11 cellular contexts compared by ENCODE assay signal in the genomic region with DNA sequence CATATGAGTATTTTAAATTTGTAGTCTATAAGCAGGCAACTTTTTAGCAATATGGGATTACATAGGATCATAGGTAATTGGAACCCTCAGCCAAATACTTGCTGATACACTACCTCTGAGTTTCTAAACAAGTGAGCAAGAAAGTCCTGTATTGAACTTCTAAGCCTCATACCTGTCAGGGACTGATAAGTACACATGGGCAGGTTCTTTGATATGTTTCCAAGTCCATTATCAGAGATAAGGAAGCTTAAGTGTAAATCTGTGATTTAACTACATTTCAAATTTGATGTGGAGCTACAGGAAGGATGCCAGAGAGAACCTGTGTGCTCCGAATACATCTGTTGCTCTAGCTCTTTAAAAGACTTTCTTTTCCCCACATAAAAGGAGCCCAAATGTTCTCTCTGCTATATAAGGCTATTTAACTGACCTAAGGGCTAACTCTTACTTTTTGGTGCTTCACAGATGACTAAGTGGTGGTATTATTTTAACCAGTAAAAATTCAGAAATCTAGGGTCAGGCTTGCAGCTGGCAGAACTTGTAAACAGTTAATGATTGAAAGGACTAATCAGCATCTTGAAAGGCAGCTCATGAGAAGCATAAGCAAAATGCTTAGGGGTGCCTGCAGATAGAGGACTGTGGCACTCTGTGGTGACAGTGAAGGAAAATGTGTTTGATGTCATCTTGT.
DNase-seq lines count a peak whose midpoint lies in the region; ATAC-seq and TF ChIP-seq lines count a peak whose summit lies in the region.
"Had no signal": no experiment of that assay in that cellular context is flagged by ENCODE, and none has a peak within 500 bp of the region (broad histone marks: within the 10 kb centered on the region; RNA-seq: fewer than 3 reads in every experiment).

No MANE protein-coding gene starts in this region.

- TF ChIP-seq CTCF in CD8-positive, alpha-beta T cell (IDR thresholded peaks at IDR 0.05): no peak
- no peak for TF ChIP-seq CTCF in tibial nerve (IDR thresholded peaks at IDR 0.05)
- no peak for TF ChIP-seq CTCF in activated CD8-positive, alpha-beta T cell treated with anti-CD3 and anti-CD28 coated beads for 36 hours (IDR thresholded peaks at IDR 0.05)

- no peak overlapping the region for H3K4me3 Mint-ChIP-seq in CD8-positive, alpha-beta T cell
- H3K4me3 Mint-ChIP-seq in activated CD8-positive, alpha-beta T cell treated with anti-CD3 and anti-CD28 coated beads for 36 hours: no peak overlapping the region

- TF ChIP-seq EP300 in tibial nerve (IDR thresholded peaks at IDR 0.05): no peak

- H3K9me3 ChIP-seq in CD8-positive, alpha-beta T cell (ENCODE audit: low read length): no peaks in the 10 kb centered on the region
- no peaks in the 10 kb centered on the region for H3K9me3 ChIP-seq in tibial nerve

- ATAC-seq in GM19372 (IDR thresholded peaks at IDR 0.05; ENCODE audit: low read depth, unreplicated experiment) (peak; percentile 92), HG02870 (IDR thresholded peaks at IDR 0.05; ENCODE audit: unreplicated experiment) (peak; percentile 85)
- ATAC-seq in CD8-positive, alpha-beta T cell: no peak
- no peak for ATAC-seq in activated CD8-positive, alpha-beta T cell treated with anti-CD3 and anti-CD28 coated beads for 36 hours
- ATAC-seq: Panc1 had no signal

- CTCF ChIA-PET in CD8-positive, alpha-beta T cell (lab: Charles Lee): interaction anchor here (1.2 kb wide), 1 partner anchor 17 kb away, joined by 3 read pairs; no protein-coding TSS in a partner anchor
- CTCF ChIA-PET in activated CD8-positive, alpha-beta T cell treated with anti-CD3 and anti-CD28 coated beads for 36 hours (lab: Charles Lee): interaction anchor here (0.7 to 1.1 kb wide), 2 partner anchors 12 to 14 kb away, joined by 3 read pairs; no protein-coding TSS in a partner anchor

- no peaks in the 10 kb centered on the region for H3K9me3 Mint-ChIP-seq in CD8-positive, alpha-beta T cell
- H3K9me3 Mint-ChIP-seq in activated CD8-positive, alpha-beta T cell treated with anti-CD3 and anti-CD28 coated beads for 36 hours: no peaks in the 10 kb centered on the region

- TF ChIP-seq POLR2A in tibial nerve (IDR thresholded peaks at IDR 0.05): no peak

- intact Hi-C loops in CD8-positive, alpha-beta T cell (cut with DNase I, micrococcal nuclease): no loop called here
- intact Hi-C loops in activated CD8-positive, alpha-beta T cell treated with anti-CD3 and anti-CD28 coated beads for 36 hours (cut with micrococcal nuclease): no loop called here

- no peak overlapping the region for H3K27ac Mint-ChIP-seq in CD8-positive, alpha-beta T cell
- no peak overlapping the region for H3K27ac Mint-ChIP-seq in activated CD8-positive, alpha-beta T cell treated with anti-CD3 and anti-CD28 coated beads for 36 hours

- in situ Hi-C loops in ACHN (cut with HindIII; ENCODE audit: low pct_ligation_motif_present, low pct_unique_long_range_greater_than_20kb, low sequenced_read_pairs): no loop called here

- H3K36me3 Mint-ChIP-seq in CD8-positive, alpha-beta T cell: peaks cover 48% of the 10 kb centered on the region
- peaks cover 3% of the 10 kb centered on the region for H3K36me3 Mint-ChIP-seq in activated CD8-positive, alpha-beta T cell treated with anti-CD3 and anti-CD28 coated beads for 36 hours (ENCODE audit: low read depth)

- POLR2A ChIA-PET in CD8-positive, alpha-beta T cell (lab: Charles Lee): no interaction called here
- POLR2A ChIA-PET in activated CD8-positive, alpha-beta T cell treated with anti-CD3 and anti-CD28 coated beads for 36 hours (lab: Charles Lee): interaction anchor here (0.7 kb wide), 1 partner anchor 25 kb away, joined by 4 read pairs; no protein-coding TSS in a partner anchor

- H3K27me3 ChIP-seq in CD8-positive, alpha-beta T cell (ENCODE audit: insufficient read depth, low read length): no peaks in the 10 kb centered on the region
- H3K27me3 ChIP-seq in tibial nerve: no peaks in the 10 kb centered on the region

- H3K4me1 ChIP-seq in CD8-positive, alpha-beta T cell (ENCODE audit: insufficient read depth, low read length): no peaks in the 10 kb centered on the region
- no peaks in the 10 kb centered on the region for H3K4me1 ChIP-seq in tibial nerve

- DNase-seq in ACHN: peak; percentile 74
- DNase-seq in M059J (ENCODE audit: low read depth): peak; percentile 84
- DNase-seq in CD8-positive, alpha-beta T cell: no peak
- no peak for DNase-seq in amygdala (lab: John Stamatoyannopoulos, UW)
- DNase-seq in tibial nerve (ENCODE audit: low spot score in 2 of 2): no peak
- DNase-seq in activated CD8-positive, alpha-beta T cell treated with anti-CD3 and anti-CD28 coated beads for 36 hours: no peak
- DNase-seq: activated CD4-positive, alpha-beta T cell treated with anti-CD3 and anti-CD28 coated beads, Interleukin-2, amount 50 U/mL, for 1 hour; hippocampal formation had no signal

- no peak overlapping the region for H3K4me3 ChIP-seq in CD8-positive, alpha-beta T cell (ENCODE audit: low read depth, low read length)
- H3K4me3 ChIP-seq in tibial nerve: no peak overlapping the region

- no peaks in the 10 kb centered on the region for H3K27me3 Mint-ChIP-seq in CD8-positive, alpha-beta T cell (ENCODE audit: low read depth)
- H3K27me3 Mint-ChIP-seq in activated CD8-positive, alpha-beta T cell treated with anti-CD3 and anti-CD28 coated beads for 36 hours: no peaks in the 10 kb centered on the region

- no peak overlapping the region for H3K27ac ChIP-seq in CD8-positive, alpha-beta T cell (ENCODE audit: low read depth, low read length)
- H3K27ac ChIP-seq in tibial nerve: no peak overlapping the region

- H3K36me3 ChIP-seq in CD8-positive, alpha-beta T cell (ENCODE audit: insufficient read depth, low read length): no peaks in the 10 kb centered on the region
- H3K36me3 ChIP-seq in tibial nerve: peaks cover 0 to 19% (median 0%) of the 10 kb centered on the region in 3 donors

- H3K4me1 Mint-ChIP-seq in CD8-positive, alpha-beta T cell (ENCODE audit: low read depth): no peaks in the 10 kb centered on the region
- peaks cover 3% of the 10 kb centered on the region for H3K4me1 Mint-ChIP-seq in activated CD8-positive, alpha-beta T cell treated with anti-CD3 and anti-CD28 coated beads for 36 hours (ENCODE audit: low read depth)

- WGBS in tibial nerve, 2 donors: 76 to 97% methylated on average over 1 of the region's 1 CpG

Comparison
In these comparisons a context has a peak if more than half of its experiments do, and no peak if none do; other contexts are left out.
1. DNase-seq: peak in ACHN (single experiment) and M059J (single experiment); none in CD8-positive, alpha-beta T cell (0 of 7), amygdala (0 of 56), tibial nerve (0 of 2) and activated CD8-positive, alpha-beta T cell treated with anti-CD3 and anti-CD28 coated beads for 36 hours (single experiment).
2. ATAC-seq: peak in GM19372 (single experiment) and HG02870 (single experiment); none in CD8-positive, alpha-beta T cell (single experiment) and activated CD8-positive, alpha-beta T cell treated with anti-CD3 and anti-CD28 coated beads for 36 hours (single experiment).